In the genomic region with DNA sequence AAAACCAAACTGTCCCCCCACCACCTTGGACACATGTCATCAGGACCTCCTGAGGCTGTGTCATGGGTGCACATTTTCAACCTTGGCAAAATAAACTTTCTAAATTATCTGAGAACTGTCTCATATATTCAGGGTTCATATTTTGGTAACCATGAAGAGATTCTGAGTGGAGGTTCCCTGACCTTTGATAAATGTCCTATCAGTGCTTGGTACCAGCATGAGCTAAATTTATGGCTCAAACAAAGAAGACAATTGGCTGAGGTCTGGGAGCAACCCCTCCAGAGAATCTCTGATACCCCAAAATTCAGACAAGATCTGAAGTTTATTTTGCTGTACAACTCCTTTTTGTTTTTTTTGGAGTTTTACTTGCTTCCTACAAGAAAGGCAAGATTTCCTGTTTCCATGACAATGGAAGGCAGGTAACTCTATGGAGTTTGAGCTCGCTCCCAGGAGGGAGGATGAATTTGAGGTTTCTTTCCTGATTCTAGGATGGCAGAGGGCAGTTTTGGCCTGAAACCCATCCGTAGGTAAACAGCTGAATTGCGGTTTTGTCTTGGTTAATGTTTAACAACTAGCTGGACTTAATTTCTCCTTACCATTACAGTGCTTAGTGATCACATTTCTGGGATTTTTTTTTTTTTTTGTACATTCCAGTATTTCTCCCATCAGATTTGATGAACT, we compare ENCODE assay signal across 1 cellular context.
TF ChIP-seq lines count a peak whose summit lies in the region.

No MANE protein-coding gene starts in this region.

TF ChIP-seq in HepG2, 621 proteins besides CTCF, POLR2A, EP300 and RAD21 (continued from another document and continues in another):
- TF ChIP-seq, protein P1, sequence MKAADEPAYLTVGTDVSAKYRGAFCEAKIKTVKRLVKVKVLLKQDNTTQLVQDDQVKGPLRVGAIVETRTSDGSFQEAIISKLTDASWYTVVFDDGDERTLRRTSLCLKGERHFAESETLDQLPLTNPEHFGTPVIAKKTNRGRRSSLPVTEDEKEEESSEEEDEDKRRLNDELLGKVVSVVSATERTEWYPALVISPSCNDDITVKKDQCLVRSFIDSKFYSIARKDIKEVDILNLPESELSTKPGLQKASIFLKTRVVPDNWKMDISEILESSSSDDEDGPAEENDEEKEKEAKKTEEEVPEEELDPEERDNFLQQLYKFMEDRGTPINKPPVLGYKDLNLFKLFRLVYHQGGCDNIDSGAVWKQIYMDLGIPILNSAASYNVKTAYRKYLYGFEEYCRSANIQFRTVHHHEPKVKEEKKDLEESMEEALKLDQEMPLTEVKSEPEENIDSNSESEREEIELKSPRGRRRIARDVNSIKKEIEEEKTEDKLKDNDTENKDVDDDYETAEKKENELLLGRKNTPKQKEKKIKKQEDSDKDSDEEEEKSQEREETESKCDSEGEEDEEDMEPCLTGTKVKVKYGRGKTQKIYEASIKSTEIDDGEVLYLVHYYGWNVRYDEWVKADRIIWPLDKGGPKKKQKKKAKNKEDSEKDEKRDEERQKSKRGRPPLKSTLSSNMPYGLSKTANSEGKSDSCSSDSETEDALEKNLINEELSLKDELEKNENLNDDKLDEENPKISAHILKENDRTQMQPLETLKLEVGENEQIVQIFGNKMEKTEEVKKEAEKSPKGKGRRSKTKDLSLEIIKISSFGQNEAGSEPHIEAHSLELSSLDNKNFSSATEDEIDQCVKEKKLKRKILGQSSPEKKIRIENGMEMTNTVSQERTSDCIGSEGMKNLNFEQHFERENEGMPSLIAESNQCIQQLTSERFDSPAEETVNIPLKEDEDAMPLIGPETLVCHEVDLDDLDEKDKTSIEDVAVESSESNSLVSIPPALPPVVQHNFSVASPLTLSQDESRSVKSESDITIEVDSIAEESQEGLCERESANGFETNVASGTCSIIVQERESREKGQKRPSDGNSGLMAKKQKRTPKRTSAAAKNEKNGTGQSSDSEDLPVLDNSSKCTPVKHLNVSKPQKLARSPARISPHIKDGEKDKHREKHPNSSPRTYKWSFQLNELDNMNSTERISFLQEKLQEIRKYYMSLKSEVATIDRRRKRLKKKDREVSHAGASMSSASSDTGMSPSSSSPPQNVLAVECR (CRISPR knock-in tag; IDR thresholded peaks at IDR 0.05; ENCODE audit: borderline replicate concordance): no peak
- no peak for TF ChIP-seq PCBP1 (IDR thresholded peaks at IDR 0.05; ENCODE audit: borderline replicate concordance, low read depth, low read length)
- TF ChIP-seq, protein P2, sequence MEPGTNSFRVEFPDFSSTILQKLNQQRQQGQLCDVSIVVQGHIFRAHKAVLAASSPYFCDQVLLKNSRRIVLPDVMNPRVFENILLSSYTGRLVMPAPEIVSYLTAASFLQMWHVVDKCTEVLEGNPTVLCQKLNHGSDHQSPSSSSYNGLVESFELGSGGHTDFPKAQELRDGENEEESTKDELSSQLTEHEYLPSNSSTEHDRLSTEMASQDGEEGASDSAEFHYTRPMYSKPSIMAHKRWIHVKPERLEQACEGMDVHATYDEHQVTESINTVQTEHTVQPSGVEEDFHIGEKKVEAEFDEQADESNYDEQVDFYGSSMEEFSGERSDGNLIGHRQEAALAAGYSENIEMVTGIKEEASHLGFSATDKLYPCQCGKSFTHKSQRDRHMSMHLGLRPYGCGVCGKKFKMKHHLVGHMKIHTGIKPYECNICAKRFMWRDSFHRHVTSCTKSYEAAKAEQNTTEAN (CRISPR knock-in tag; conservative IDR thresholded peaks at IDR 0.05): no peak
- TF ChIP-seq PAX8 (CRISPR knock-in tag; IDR thresholded peaks at IDR 0.05; ENCODE audit: borderline replicate concordance): no peak
- no peak for TF ChIP-seq ZNF317 (CRISPR knock-in tag; IDR thresholded peaks at IDR 0.05)
- peak; percentile 56 for TF ChIP-seq TEAD3 (CRISPR knock-in tag; optimal IDR thresholded peaks at IDR 0.05; ENCODE audit: borderline replicate concordance)
- TF ChIP-seq, protein P3, sequence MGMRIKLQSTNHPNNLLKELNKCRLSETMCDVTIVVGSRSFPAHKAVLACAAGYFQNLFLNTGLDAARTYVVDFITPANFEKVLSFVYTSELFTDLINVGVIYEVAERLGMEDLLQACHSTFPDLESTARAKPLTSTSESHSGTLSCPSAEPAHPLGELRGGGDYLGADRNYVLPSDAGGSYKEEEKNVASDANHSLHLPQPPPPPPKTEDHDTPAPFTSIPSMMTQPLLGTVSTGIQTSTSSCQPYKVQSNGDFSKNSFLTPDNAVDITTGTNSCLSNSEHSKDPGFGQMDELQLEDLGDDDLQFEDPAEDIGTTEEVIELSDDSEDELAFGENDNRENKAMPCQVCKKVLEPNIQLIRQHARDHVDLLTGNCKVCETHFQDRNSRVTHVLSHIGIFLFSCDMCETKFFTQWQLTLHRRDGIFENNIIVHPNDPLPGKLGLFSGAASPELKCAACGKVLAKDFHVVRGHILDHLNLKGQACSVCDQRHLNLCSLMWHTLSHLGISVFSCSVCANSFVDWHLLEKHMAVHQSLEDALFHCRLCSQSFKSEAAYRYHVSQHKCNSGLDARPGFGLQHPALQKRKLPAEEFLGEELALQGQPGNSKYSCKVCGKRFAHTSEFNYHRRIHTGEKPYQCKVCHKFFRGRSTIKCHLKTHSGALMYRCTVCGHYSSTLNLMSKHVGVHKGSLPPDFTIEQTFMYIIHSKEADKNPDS (CRISPR knock-in tag; IDR thresholded peaks at IDR 0.05): no peak
- no peak for TF ChIP-seq ZNF101 (CRISPR knock-in tag; IDR thresholded peaks at IDR 0.05; ENCODE audit: borderline replicate concordance, low read depth)
- no peak for TF ChIP-seq MIER2 (CRISPR knock-in tag; IDR thresholded peaks at IDR 0.05)
- no peak for TF ChIP-seq ZNF10 (CRISPR knock-in tag; IDR thresholded peaks at IDR 0.05; ENCODE audit: borderline replicate concordance, low read depth)
- TF ChIP-seq ZNF792 (CRISPR knock-in tag; IDR thresholded peaks at IDR 0.05): no peak
- peak; percentile 52 to 60; a peak in 3 of 4 replicates for TF ChIP-seq MAFK (conservative IDR thresholded peaks at IDR 0.05 in 1 of 2, IDR thresholded peaks at IDR 0.05 in 1 of 2; ENCODE audit: low read length in 2 of 2)
- TF ChIP-seq MAFF (IDR thresholded peaks at IDR 0.05; ENCODE audit: low read depth, low read length): peak; percentile 26; the same call in 1 of the 2 replicates
- no peak for TF ChIP-seq SIN3B (IDR thresholded peaks at IDR 0.05; ENCODE audit: low read length)
- TF ChIP-seq ZNF775 (CRISPR knock-in tag; IDR thresholded peaks at IDR 0.05; ENCODE audit: borderline replicate concordance): no peak
- TF ChIP-seq, protein P4, sequence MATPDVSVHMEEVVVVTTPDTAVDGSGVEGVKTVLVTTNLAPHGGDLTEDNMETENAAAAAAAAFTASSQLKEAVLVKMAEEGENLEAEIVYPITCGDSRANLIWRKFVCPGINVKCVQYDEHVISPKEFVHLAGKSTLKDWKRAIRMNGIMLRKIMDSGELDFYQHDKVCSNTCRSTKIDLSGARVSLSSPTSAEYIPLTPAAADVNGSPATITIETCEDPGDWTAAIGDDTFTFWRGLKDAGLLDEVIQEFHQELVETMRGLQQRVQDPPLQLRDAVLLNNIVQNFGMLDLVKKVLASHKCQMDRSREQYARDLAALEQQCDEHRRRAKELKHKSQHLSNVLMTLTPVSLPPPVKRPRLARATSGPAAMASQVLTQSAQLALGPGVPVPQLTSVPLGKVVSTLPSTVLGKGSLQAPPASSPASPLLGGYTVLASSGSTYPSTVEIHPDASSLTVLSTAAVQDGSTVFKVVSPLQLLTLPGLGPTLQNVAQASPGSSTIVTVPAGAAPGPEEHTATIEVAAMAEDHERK (CRISPR knock-in tag; IDR thresholded peaks at IDR 0.05; ENCODE audit: low read depth): no peak
- TF ChIP-seq SKI (IDR thresholded peaks at IDR 0.05; ENCODE audit: partially characterized antibody): no peak
- no peak for TF ChIP-seq ZNF790 (CRISPR knock-in tag; IDR thresholded peaks at IDR 0.05; ENCODE audit: borderline replicate concordance)
- TF ChIP-seq TCF12 (IDR thresholded peaks at IDR 0.05): no peak
- TF ChIP-seq TCF12 (CRISPR knock-in tag; IDR thresholded peaks at IDR 0.05): 0 out of 2 replicates have a peak, but pooled peaks have one; percentile 4
- TF ChIP-seq, protein P5, sequence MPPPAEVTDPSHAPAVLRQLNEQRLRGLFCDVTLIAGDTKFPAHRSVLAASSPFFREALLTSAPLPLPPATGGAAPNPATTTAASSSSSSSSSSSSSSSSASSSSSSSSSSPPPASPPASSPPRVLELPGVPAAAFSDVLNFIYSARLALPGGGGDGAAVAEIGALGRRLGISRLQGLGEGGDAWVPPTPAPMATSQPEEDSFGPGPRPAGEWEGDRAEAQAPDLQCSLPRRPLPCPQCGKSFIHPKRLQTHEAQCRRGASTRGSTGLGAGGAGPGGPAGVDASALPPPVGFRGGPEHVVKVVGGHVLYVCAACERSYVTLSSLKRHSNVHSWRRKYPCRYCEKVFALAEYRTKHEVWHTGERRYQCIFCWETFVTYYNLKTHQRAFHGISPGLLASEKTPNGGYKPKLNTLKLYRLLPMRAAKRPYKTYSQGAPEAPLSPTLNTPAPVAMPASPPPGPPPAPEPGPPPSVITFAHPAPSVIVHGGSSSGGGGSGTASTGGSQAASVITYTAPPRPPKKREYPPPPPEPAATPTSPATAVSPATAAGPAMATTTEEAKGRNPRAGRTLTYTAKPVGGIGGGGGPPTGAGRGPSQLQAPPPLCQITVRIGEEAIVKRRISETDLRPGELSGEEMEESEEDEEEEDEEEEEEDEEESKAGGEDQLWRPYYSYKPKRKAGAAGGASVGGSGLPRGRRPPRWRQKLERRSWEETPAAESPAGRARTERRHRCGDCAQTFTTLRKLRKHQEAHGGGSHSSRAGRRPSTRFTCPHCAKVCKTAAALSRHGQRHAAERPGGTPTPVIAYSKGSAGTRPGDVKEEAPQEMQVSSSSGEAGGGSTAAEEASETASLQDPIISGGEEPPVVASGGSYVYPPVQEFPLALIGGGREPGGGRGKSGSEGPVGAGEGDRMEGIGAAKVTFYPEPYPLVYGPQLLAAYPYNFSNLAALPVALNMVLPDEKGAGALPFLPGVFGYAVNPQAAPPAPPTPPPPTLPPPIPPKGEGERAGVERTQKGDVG (CRISPR knock-in tag; IDR thresholded peaks at IDR 0.05; ENCODE audit: borderline replicate concordance): no peak
- no peak for TF ChIP-seq FIP1L1 (IDR thresholded peaks at IDR 0.05; ENCODE audit: borderline replicate concordance, insufficient read depth, low read depth, low read length)
- 0 out of 2 replicates have a peak, but pooled peaks have one; percentile 11 for TF ChIP-seq MEF2D (CRISPR knock-in tag; IDR thresholded peaks at IDR 0.05)
- TF ChIP-seq ZBTB1 (CRISPR knock-in tag; IDR thresholded peaks at IDR 0.05; ENCODE audit: borderline replicate concordance): no peak
- TF ChIP-seq STAT5B (CRISPR knock-in tag; IDR thresholded peaks at IDR 0.05): no peak
- no peak for TF ChIP-seq ZNF549 (CRISPR knock-in tag; IDR thresholded peaks at IDR 0.05)
- TF ChIP-seq, protein P6, sequence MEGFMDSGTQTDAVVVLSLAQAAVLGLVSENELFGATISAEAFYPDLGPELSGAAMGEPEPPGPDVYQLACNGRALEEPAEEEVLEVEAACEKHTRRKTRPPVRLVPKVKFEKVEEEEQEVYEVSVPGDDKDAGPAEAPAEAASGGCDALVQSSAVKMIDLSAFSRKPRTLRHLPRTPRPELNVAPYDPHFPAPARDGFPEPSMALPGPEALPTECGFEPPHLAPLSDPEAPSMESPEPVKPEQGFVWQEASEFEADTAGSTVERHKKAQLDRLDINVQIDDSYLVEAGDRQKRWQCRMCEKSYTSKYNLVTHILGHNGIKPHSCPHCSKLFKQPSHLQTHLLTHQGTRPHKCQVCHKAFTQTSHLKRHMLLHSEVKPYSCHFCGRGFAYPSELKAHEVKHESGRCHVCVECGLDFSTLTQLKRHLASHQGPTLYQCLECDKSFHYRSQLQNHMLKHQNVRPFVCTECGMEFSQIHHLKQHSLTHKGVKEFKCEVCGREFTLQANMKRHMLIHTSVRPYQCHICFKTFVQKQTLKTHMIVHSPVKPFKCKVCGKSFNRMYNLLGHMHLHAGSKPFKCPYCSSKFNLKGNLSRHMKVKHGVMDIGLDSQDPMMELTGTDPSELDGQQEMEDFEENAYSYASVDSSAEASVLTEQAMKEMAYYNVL (CRISPR knock-in tag; IDR thresholded peaks at IDR 0.05; ENCODE audit: borderline replicate concordance): no peak
- TF ChIP-seq SUZ12 (IDR thresholded peaks at IDR 0.05; ENCODE audit: low read depth, low read length): no peak
- TF ChIP-seq, protein P7, sequence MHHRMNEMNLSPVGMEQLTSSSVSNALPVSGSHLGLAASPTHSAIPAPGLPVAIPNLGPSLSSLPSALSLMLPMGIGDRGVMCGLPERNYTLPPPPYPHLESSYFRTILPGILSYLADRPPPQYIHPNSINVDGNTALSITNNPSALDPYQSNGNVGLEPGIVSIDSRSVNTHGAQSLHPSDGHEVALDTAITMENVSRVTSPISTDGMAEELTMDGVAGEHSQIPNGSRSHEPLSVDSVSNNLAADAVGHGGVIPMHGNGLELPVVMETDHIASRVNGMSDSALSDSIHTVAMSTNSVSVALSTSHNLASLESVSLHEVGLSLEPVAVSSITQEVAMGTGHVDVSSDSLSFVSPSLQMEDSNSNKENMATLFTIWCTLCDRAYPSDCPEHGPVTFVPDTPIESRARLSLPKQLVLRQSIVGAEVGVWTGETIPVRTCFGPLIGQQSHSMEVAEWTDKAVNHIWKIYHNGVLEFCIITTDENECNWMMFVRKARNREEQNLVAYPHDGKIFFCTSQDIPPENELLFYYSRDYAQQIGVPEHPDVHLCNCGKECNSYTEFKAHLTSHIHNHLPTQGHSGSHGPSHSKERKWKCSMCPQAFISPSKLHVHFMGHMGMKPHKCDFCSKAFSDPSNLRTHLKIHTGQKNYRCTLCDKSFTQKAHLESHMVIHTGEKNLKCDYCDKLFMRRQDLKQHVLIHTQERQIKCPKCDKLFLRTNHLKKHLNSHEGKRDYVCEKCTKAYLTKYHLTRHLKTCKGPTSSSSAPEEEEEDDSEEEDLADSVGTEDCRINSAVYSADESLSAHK (CRISPR knock-in tag; IDR thresholded peaks at IDR 0.05; ENCODE audit: borderline replicate concordance): no peak
- no peak for TF ChIP-seq KAT7 (CRISPR knock-in tag; IDR thresholded peaks at IDR 0.05; ENCODE audit: borderline replicate concordance)
- no peak for TF ChIP-seq CAMTA2 (CRISPR knock-in tag; IDR thresholded peaks at IDR 0.05; ENCODE audit: borderline replicate concordance)
- no peak for TF ChIP-seq FOSL2 (CRISPR knock-in tag; IDR thresholded peaks at IDR 0.05)
- TF ChIP-seq U2AF2 (IDR thresholded peaks at IDR 0.05; ENCODE audit: low read depth, low read length): no peak
